In genomic region chr2:125745514-125745913, GRCh38 we compare ENCODE assay signal across 8 cellular contexts.
DNase-seq lines count a peak whose midpoint lies in the region; ATAC-seq and TF ChIP-seq lines count a peak whose summit lies in the region.

No MANE protein-coding gene starts in this region.

- H3K9me3 ChIP-seq in breast epithelium = no peaks in the 10 kb centered on the region
- no peaks in the 10 kb centered on the region for H3K9me3 ChIP-seq in mucosa of descending colon

- DNase-seq in GM12865 (ENCODE audit: low read depth) (peak; percentile 84), NCI-H187 treated with DMSO at 0.1 percent for 48 hours (lab: John Stamatoyannopoulos, UW) (peak; percentile 24), breast epithelium (ENCODE audit: low spot score in 2 of 2) (no peak), mucosa of descending colon (peak in 1 of 3 donors; percentile 78)
- no peak for DNase-seq in stimulated activated CD8-positive, alpha-beta memory T cell treated with anti-CD3 and anti-CD28 coated beads, Interleukin-4, amount 100 ng/mL, for 48 hours
- no peak for DNase-seq in activated CD4-positive, CD25-positive, alpha-beta regulatory T cell (lab: John Stamatoyannopoulos, UW)

- ATAC-seq in mucosa of descending colon (peak; percentile 90), GM18520 (IDR thresholded peaks at IDR 0.05; ENCODE audit: unreplicated experiment) (no peak), GM18858 (IDR thresholded peaks at IDR 0.05; ENCODE audit: unreplicated experiment) (no peak)

- H3K27ac ChIP-seq in breast epithelium = no peak overlapping the region

- H3K4me1 ChIP-seq in breast epithelium (no peaks in the 10 kb centered on the region), mucosa of descending colon (ENCODE audit: low read depth) (no peaks in the 10 kb centered on the region)

- intact Hi-C loops in breast epithelium (cut with DNase I; ENCODE audit: low total_unique reads) = no loop called here
- intact Hi-C loops in mucosa of descending colon (cut with DNase I, micrococcal nuclease) = no loop called here

- H3K4me3 ChIP-seq in GM12865 (ENCODE audit: low read depth, low read length) (no peak overlapping the region), breast epithelium (no peak overlapping the region), mucosa of descending colon (no peak overlapping the region)

- no peaks in the 10 kb centered on the region for H3K27me3 ChIP-seq in breast epithelium

- TF ChIP-seq CTCF in GM12865 (IDR thresholded peaks at IDR 0.05; ENCODE audit: insufficient read depth, low read depth, low read length, missing control alignments) = peak; percentile 42
- peak in 2 of 3 donors; percentile 39 to 42 for TF ChIP-seq CTCF in breast epithelium (IDR thresholded peaks at IDR 0.05)
- TF ChIP-seq CTCF in mucosa of descending colon (IDR thresholded peaks at IDR 0.05) = no peak

- H3K36me3 ChIP-seq in breast epithelium (no peaks in the 10 kb centered on the region), mucosa of descending colon (ENCODE audit: low read depth) (no peaks in the 10 kb centered on the region)

- TF ChIP-seq POLR2A in breast epithelium (IDR thresholded peaks at IDR 0.05) = no peak

Comparison
In these comparisons a context has a peak if more than half of its experiments do, and no peak if none do; other contexts are left out.
1. DNase-seq: peak in GM12865 (single experiment) and NCI-H187 treated with DMSO at 0.1 percent for 48 hours (single experiment); none in breast epithelium (0 of 2), stimulated activated CD8-positive, alpha-beta memory T cell treated with anti-CD3 and anti-CD28 coated beads, Interleukin-4, amount 100 ng/mL, for 48 hours (single experiment) and activated CD4-positive, CD25-positive, alpha-beta regulatory T cell (0 of 4).